ENCODE assay signal across 21 cellular contexts in the genomic region with DNA sequence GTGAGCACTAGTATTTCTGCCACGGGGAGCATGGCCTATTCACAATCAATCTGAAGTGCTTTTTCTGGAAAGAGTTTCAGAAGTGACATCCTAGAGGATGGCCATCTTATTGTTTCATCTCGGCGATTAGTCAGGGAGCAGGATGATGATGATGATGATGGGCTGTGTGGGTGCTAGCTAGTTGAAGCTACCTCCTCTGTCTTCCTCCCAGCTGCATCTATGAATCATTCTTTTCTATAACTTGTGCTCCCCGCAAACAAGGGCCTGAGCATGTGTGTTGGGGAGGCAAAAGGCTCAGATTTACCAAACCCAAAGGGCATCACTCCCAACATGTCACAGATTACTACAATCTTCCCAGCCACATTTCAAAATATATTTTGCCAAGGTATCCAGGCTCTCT.
"Had no signal": no experiment of that assay in that cellular context is flagged by ENCODE, and none has a peak within 500 bp of the region (broad histone marks: within the 10 kb centered on the region; RNA-seq: fewer than 3 reads in every experiment).

No MANE protein-coding gene starts in this region.

- DNase-seq: dorsolateral prefrontal cortex; effector CD8-positive, alpha-beta T cell; gastrocnemius medialis; heart right ventricle; kidney glomerular epithelial cell; mammary epithelial cell; mucosa of descending colon; naive thymus-derived CD8-positive, alpha-beta T cell; nucleus accumbens; ovary; right cardiac atrium; stimulated activated CD4-positive, alpha-beta T cell treated with anti-CD3 and anti-CD28 coated beads, Interleukin-2, amount 100 ng/mL, for 48 hours; stimulated activated naive CD4-positive, alpha-beta T cell treated with Interleukin-2 at 50 U/mL for 16 hours; thyroid gland; uterus had no signal

- H3K27ac ChIP-seq: coronary artery, gastrocnemius medialis, heart right ventricle, ovary, thyroid gland, uterus had no signal

- H3K4me2 ChIP-seq: smooth muscle cell had no signal

- ATAC-seq: esophagus mucosa; gastrocnemius medialis; heart right ventricle; left lobe of liver; mucosa of descending colon; naive thymus-derived CD8-positive, alpha-beta T cell; right cardiac atrium had no signal

- H3K4me3 Mint-ChIP-seq: neural crest cell, type B pancreatic cell had no signal

- H3K27me3 Mint-ChIP-seq: type B pancreatic cell had no signal

- H3K4me3 ChIP-seq: coronary artery, dorsolateral prefrontal cortex, gastrocnemius medialis, heart right ventricle, mucosa of descending colon, ovary, smooth muscle cell, thyroid gland, uterus had no signal

- H3K27ac Mint-ChIP-seq: type B pancreatic cell had no signal

- H3K9me3 ChIP-seq: gastrocnemius medialis, heart right ventricle, mucosa of descending colon, ovary, thyroid gland, uterus had no signal

- H3K4me1 ChIP-seq: uterus had no signal

- H3K9me3 Mint-ChIP-seq: naive thymus-derived CD8-positive, alpha-beta T cell; type B pancreatic cell had no signal

- H3K36me3 Mint-ChIP-seq: type B pancreatic cell had no signal
